Comparison of ENCODE assay signal across 1 cellular context in the genomic region with DNA sequence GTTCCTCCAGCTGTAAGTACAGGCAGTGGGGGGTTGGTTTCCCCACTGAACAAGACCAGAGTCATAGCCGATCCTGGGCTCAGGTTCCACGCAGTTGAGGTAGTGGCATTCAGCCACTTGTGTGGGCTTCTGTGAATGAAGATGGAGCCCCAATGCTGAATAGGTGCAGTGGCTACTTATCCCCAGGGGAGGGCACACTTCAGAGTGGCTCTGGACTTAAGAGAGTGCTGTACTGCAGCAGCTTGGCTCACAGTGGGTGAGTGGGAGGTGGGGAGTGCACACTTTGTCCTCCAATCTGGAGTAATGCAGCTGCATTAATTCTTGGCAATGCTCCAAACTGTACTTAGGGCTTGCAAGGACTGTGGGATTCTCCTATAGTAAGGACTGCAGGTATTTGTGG.
TF ChIP-seq lines count a peak whose summit lies in the region.

No MANE protein-coding gene starts in this region.

TF ChIP-seq in WTC11, 78 proteins besides CTCF, POLR2A, EP300 and RAD21 (continued from another document):
- TF ChIP-seq, protein P1, sequence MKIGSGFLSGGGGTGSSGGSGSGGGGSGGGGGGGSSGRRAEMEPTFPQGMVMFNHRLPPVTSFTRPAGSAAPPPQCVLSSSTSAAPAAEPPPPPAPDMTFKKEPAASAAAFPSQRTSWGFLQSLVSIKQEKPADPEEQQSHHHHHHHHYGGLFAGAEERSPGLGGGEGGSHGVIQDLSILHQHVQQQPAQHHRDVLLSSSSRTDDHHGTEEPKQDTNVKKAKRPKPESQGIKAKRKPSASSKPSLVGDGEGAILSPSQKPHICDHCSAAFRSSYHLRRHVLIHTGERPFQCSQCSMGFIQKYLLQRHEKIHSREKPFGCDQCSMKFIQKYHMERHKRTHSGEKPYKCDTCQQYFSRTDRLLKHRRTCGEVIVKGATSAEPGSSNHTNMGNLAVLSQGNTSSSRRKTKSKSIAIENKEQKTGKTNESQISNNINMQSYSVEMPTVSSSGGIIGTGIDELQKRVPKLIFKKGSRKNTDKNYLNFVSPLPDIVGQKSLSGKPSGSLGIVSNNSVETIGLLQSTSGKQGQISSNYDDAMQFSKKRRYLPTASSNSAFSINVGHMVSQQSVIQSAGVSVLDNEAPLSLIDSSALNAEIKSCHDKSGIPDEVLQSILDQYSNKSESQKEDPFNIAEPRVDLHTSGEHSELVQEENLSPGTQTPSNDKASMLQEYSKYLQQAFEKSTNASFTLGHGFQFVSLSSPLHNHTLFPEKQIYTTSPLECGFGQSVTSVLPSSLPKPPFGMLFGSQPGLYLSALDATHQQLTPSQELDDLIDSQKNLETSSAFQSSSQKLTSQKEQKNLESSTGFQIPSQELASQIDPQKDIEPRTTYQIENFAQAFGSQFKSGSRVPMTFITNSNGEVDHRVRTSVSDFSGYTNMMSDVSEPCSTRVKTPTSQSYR (CRISPR knock-in tag; IDR thresholded peaks at IDR 0.05), result no peak
- TF ChIP-seq ZNF219 (CRISPR knock-in tag; IDR thresholded peaks at IDR 0.05; ENCODE audit: borderline replicate concordance), result no peak
- TF ChIP-seq HMGA2 (CRISPR knock-in tag; IDR thresholded peaks at IDR 0.05), result no peak
- TF ChIP-seq FOXP1 (CRISPR knock-in tag; IDR thresholded peaks at IDR 0.05; ENCODE audit: borderline replicate concordance), result no peak
- TF ChIP-seq ZBTB21 (CRISPR knock-in tag; IDR thresholded peaks at IDR 0.05; ENCODE audit: borderline replicate concordance), result no peak
- TF ChIP-seq, protein P2, sequence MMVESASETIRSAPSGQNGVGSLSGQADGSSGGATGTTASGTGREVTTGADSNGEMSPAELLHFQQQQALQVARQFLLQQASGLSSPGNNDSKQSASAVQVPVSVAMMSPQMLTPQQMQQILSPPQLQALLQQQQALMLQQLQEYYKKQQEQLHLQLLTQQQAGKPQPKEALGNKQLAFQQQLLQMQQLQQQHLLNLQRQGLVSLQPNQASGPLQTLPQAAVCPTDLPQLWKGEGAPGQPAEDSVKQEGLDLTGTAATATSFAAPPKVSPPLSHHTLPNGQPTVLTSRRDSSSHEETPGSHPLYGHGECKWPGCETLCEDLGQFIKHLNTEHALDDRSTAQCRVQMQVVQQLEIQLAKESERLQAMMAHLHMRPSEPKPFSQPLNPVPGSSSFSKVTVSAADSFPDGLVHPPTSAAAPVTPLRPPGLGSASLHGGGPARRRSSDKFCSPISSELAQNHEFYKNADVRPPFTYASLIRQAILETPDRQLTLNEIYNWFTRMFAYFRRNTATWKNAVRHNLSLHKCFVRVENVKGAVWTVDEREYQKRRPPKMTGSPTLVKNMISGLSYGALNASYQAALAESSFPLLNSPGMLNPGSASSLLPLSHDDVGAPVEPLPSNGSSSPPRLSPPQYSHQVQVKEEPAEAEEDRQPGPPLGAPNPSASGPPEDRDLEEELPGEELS (CRISPR knock-in tag; IDR thresholded peaks at IDR 0.05), result no peak
- TF ChIP-seq JUN (CRISPR knock-in tag; IDR thresholded peaks at IDR 0.05), result no peak
- TF ChIP-seq SP1 (CRISPR knock-in tag; conservative IDR thresholded peaks at IDR 0.05), result no peak
- TF ChIP-seq GTF2I (CRISPR knock-in tag; conservative IDR thresholded peaks at IDR 0.05), result no peak
- no peak for TF ChIP-seq ZNF121 (CRISPR knock-in tag; IDR thresholded peaks at IDR 0.05)
- no peak for TF ChIP-seq FOXJ3 (CRISPR knock-in tag; IDR thresholded peaks at IDR 0.05; ENCODE audit: borderline replicate concordance)
- TF ChIP-seq, protein P3, sequence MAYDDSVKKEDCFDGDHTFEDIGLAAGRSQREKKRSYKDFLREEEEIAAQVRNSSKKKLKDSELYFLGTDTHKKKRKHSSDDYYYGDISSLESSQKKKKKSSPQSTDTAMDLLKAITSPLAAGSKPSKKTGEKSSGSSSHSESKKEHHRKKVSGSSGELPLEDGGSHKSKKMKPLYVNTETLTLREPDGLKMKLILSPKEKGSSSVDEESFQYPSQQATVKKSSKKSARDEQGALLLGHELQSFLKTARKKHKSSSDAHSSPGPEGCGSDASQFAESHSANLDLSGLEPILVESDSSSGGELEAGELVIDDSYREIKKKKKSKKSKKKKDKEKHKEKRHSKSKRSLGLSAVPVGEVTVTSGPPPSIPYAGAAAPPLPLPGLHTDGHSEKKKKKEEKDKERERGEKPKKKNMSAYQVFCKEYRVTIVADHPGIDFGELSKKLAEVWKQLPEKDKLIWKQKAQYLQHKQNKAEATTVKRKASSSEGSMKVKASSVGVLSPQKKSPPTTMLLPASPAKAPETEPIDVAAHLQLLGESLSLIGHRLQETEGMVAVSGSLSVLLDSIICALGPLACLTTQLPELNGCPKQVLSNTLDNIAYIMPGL (CRISPR knock-in tag; IDR thresholded peaks at IDR 0.05), result no peak
- TF ChIP-seq, protein P4, sequence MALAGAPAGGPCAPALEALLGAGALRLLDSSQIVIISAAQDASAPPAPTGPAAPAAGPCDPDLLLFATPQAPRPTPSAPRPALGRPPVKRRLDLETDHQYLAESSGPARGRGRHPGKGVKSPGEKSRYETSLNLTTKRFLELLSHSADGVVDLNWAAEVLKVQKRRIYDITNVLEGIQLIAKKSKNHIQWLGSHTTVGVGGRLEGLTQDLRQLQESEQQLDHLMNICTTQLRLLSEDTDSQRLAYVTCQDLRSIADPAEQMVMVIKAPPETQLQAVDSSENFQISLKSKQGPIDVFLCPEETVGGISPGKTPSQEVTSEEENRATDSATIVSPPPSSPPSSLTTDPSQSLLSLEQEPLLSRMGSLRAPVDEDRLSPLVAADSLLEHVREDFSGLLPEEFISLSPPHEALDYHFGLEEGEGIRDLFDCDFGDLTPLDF (CRISPR knock-in tag; IDR thresholded peaks at IDR 0.05), result no peak
- no peak for TF ChIP-seq CREB1 (CRISPR knock-in tag; IDR thresholded peaks at IDR 0.05)
